ENCODE assay signal across 23 cellular contexts in the genomic region with DNA sequence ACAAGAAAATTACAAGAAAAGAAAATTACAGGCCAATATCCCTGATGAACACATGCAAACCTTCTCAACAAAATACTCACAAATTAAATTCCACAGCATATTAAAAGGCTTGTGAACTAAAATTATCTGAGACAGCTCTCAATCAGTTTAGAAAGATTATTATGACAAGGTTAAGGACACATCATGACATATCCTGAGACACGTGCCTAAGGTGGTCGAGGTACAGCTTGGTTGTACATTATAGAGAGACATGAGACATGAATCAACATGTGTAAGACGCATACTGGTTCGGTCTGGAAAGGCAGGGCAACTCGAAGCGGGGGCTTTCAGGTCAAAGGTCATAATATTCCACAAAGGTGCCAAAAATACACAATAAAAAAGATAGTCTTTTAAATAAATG.
"Had no signal": no experiment of that assay in that cellular context is flagged by ENCODE, and none has a peak within 500 bp of the region (broad histone marks: within the 10 kb centered on the region; RNA-seq: fewer than 3 reads in every experiment).

No MANE protein-coding gene starts in this region.

- H3K4me3 ChIP-seq: colonic mucosa, coronary artery, dorsolateral prefrontal cortex, esophagus muscularis mucosa, esophagus squamous epithelium, gastrocnemius medialis, gastroesophageal sphincter, heart left ventricle, heart right ventricle had no signal

- H3K36me3 ChIP-seq: colonic mucosa, esophagus muscularis mucosa, esophagus squamous epithelium, gastrocnemius medialis, gastroesophageal sphincter, heart left ventricle, heart right ventricle had no signal

- H3K9me3 ChIP-seq: colonic mucosa, esophagus muscularis mucosa, esophagus squamous epithelium, gastrocnemius medialis, gastroesophageal sphincter had no signal

- DNase-seq: colonic mucosa; cortex of kidney; dermis blood vessel endothelial cell; dorsolateral prefrontal cortex; effector CD4-positive, alpha-beta T cell; effector CD8-positive, alpha-beta T cell; effector memory CD4-positive, alpha-beta T cell; effector memory CD8-positive, alpha-beta T cell; endodermal cell; erythroblast; esophagus squamous epithelium; foreskin fibroblast; foreskin melanocyte; gastrocnemius medialis; glutamatergic neuron; head of caudate nucleus; heart left ventricle; heart right ventricle had no signal

- H3K27me3 ChIP-seq: colonic mucosa, dorsolateral prefrontal cortex, esophagus muscularis mucosa, esophagus squamous epithelium, gastrocnemius medialis, gastroesophageal sphincter, heart left ventricle, heart right ventricle had no signal

- H3K27ac ChIP-seq: colonic mucosa, coronary artery, dorsolateral prefrontal cortex, epithelial cell of prostate, esophagus muscularis mucosa, esophagus squamous epithelium, gastrocnemius medialis, gastroesophageal sphincter, heart left ventricle, heart right ventricle had no signal

- H3K4me1 ChIP-seq: colonic mucosa, esophagus muscularis mucosa, esophagus squamous epithelium, gastrocnemius medialis, gastroesophageal sphincter, heart left ventricle, heart right ventricle had no signal

- ATAC-seq: effector memory CD8-positive, alpha-beta T cell; esophagus mucosa; gastrocnemius medialis; gastroesophageal sphincter; heart left ventricle; heart right ventricle had no signal
